ENCODE assay signal across 1 cellular context in genomic region chr2:241273552-241273988, GRCh38.
TF ChIP-seq lines count a peak whose summit lies in the region.

No MANE protein-coding gene starts in this region.

TF ChIP-seq in A549, 52 proteins besides CTCF, POLR2A, EP300 and RAD21 (continued from another document):
- TF ChIP-seq NR3C1 (IDR thresholded peaks at IDR 0.05) (no peak), JUNB (IDR thresholded peaks at IDR 0.05) (no peak)
TF ChIP-seq in A549: peak in this region for 0.
